Comparison of ENCODE assay signal across 10 cellular contexts in genomic region chr1:174815036-174815435, GRCh38.
A peak's percentile ranks its signal among the peaks of the same experiment; 100 is the strongest.
DNase-seq lines count a peak whose midpoint lies in the region; ATAC-seq and TF ChIP-seq lines count a peak whose summit lies in the region.
"Had no signal": no experiment of that assay in that cellular context is flagged by ENCODE, and none has a peak within 500 bp of the region (broad histone marks: within the 10 kb centered on the region; RNA-seq: fewer than 3 reads in every experiment).

No MANE protein-coding gene starts in this region.

- peak overlapping the region in 1 of 2 donors; percentile 16 for H3K4me3 Mint-ChIP-seq in stimulated activated naive CD8-positive, alpha-beta T cell treated with anti-CD3 and anti-CD28 coated beads, Interleukin-15, amount 100 ng/mL, for 72 hours

- H3K27me3 Mint-ChIP-seq in stimulated activated naive CD8-positive, alpha-beta T cell treated with anti-CD3 and anti-CD28 coated beads, Interleukin-15, amount 100 ng/mL, for 72 hours: no peaks in the 10 kb centered on the region
- H3K27me3 Mint-ChIP-seq: IgD-negative memory B cell had no signal

- intact Hi-C loops in posterior vena cava (cut with DNase I) (no loop called here), colonic mucosa (cut with DNase I) (no loop called here)

- no peak for TF ChIP-seq CTCF in colonic mucosa (IDR thresholded peaks at IDR 0.05)

- H3K9me3 ChIP-seq in colonic mucosa: no peaks in the 10 kb centered on the region

- no peak overlapping the region for H3K4me3 ChIP-seq in colonic mucosa

- peak; percentile 20 for ATAC-seq in HG03280 (IDR thresholded peaks at IDR 0.05; ENCODE audit: unreplicated experiment)
- peak; percentile 89 to 97 for ATAC-seq in activated naive CD4-positive, alpha-beta T cell treated with anti-CD3 and anti-CD28 coated beads, Interleukin-2, amount 50 U/mL, for 72 hours
- peak; percentile 96 for ATAC-seq in stimulated activated naive CD8-positive, alpha-beta T cell treated with anti-CD3 and anti-CD28 coated beads, Interleukin-15, amount 100 ng/mL, for 72 hours

- no peaks in the 10 kb centered on the region for H3K9me3 Mint-ChIP-seq in activated naive CD4-positive, alpha-beta T cell treated with anti-CD3 and anti-CD28 coated beads, Interleukin-2, amount 50 U/mL, for 72 hours
- H3K9me3 Mint-ChIP-seq in stimulated activated naive CD8-positive, alpha-beta T cell treated with anti-CD3 and anti-CD28 coated beads, Interleukin-15, amount 100 ng/mL, for 72 hours: peaks cover 0 to 8% of the 10 kb centered on the region in 2 donors
- H3K9me3 Mint-ChIP-seq: IgD-negative memory B cell had no signal

- H3K27me3 ChIP-seq in colonic mucosa: no peaks in the 10 kb centered on the region

- H3K4me1 Mint-ChIP-seq in stimulated activated naive CD8-positive, alpha-beta T cell treated with anti-CD3 and anti-CD28 coated beads, Interleukin-15, amount 100 ng/mL, for 72 hours: peaks cover 32% of the 10 kb centered on the region

- H3K27ac ChIP-seq in colonic mucosa: no peak overlapping the region

- H3K4me1 ChIP-seq in colonic mucosa: no peaks in the 10 kb centered on the region

- no peak overlapping the region for H3K9ac ChIP-seq in colonic mucosa (ENCODE audit: low read depth in 2 of 2, low read length in 2 of 2)

- no peaks in the 10 kb centered on the region for H3K36me3 ChIP-seq in colonic mucosa

- H3K36me3 Mint-ChIP-seq in activated naive CD4-positive, alpha-beta T cell treated with anti-CD3 and anti-CD28 coated beads, Interleukin-2, amount 50 U/mL, for 72 hours: peaks cover 12 to 14% of the 10 kb centered on the region in 2 donors

- DNase-seq in stimulated activated CD4-positive, alpha-beta T cell treated with anti-CD3 and anti-CD28 coated beads, Interleukin-15, amount 100 ng/mL, for 24 hours: peak; percentile 38
- no peak for DNase-seq in stimulated activated CD4-positive, alpha-beta T cell treated with anti-CD3 and anti-CD28 coated beads, Interleukin-2, amount 100 ng/mL, for 48 hours
- DNase-seq in activated naive CD4-positive, alpha-beta T cell treated with anti-CD3 and anti-CD28 coated beads, Interleukin-2, amount 50 U/mL, for 72 hours (ENCODE audit: low spot score in 2 of 2): peak in 1 of 2 donors; percentile 34
- peak in 1 of 2 donors; percentile 42 for DNase-seq in stimulated activated naive CD8-positive, alpha-beta T cell treated with anti-CD3 and anti-CD28 coated beads, Interleukin-15, amount 100 ng/mL, for 72 hours
- DNase-seq in posterior vena cava (ENCODE audit: low spot score) (no peak), colonic mucosa (no peak), NOMO-1 treated with dmso at 0.1 percent for 144 hours (lab: John Stamatoyannopoulos, UW; ENCODE audit: unreplicated experiment) (no peak)
- DNase-seq: foreskin melanocyte had no signal

- peak overlapping the region; percentile 0 to 27 for H3K27ac Mint-ChIP-seq in activated naive CD4-positive, alpha-beta T cell treated with anti-CD3 and anti-CD28 coated beads, Interleukin-2, amount 50 U/mL, for 72 hours
- H3K27ac Mint-ChIP-seq in stimulated activated naive CD8-positive, alpha-beta T cell treated with anti-CD3 and anti-CD28 coated beads, Interleukin-15, amount 100 ng/mL, for 72 hours: no peak overlapping the region

Comparison
In these comparisons a context has a peak if more than half of its experiments do, and no peak if none do; other contexts are left out.
1. ATAC-seq: peak in every context shown above with its lines; median percentile 96 in stimulated activated naive CD8-positive, alpha-beta T cell treated with anti-CD3 and anti-CD28 coated beads, Interleukin-15, amount 100 ng/mL, for 72 hours; 93 in activated naive CD4-positive, alpha-beta T cell treated with anti-CD3 and anti-CD28 coated beads, Interleukin-2, amount 50 U/mL, for 72 hours; 20 in HG03280.
2. H3K27ac Mint-ChIP-seq: peak in activated naive CD4-positive, alpha-beta T cell treated with anti-CD3 and anti-CD28 coated beads, Interleukin-2, amount 50 U/mL, for 72 hours (2 of 2); none in stimulated activated naive CD8-positive, alpha-beta T cell treated with anti-CD3 and anti-CD28 coated beads, Interleukin-15, amount 100 ng/mL, for 72 hours (0 of 2).